Comparison of ENCODE assay signal across 20 cellular contexts in the genomic region with DNA sequence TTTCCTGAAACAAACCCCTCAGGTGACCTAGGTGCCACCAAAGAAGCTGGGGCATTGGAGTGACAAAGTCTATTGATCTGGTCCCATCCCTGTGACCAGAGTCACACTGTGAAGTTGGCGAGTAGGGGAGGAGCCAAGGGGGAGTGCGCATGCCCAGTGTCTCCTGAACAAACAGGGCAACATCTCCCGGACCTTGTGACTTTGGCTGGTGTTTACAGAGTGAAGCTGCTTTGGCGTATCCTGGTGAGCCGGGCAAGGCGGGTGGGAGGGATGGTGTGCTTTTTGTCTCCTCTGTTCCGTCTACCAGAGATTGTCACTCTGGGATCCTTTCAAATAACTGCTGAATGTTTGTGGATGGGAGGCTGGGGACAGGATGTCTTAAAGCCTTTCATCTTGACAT.
"Had no signal": no experiment of that assay in that cellular context is flagged by ENCODE, and none has a peak within 500 bp of the region (broad histone marks: within the 10 kb centered on the region; RNA-seq: fewer than 3 reads in every experiment).

No MANE protein-coding gene starts in this region.

- H3K36me3 ChIP-seq: brain microvascular endothelial cell, esophagus squamous epithelium, tibial artery, uterus had no signal

- H3K4me3 Mint-ChIP-seq: activated T-helper 17 cell treated with anti-CD3 and anti-CD28 coated beads, Interleukin-2, amount 50 U/mL, for 72 hours; central memory CD8-positive, alpha-beta T cell; naive thymus-derived CD8-positive, alpha-beta T cell; stimulated activated naive B cell treated with anti-CD40 and anti-IgM and Interleukin-4, amounts not matched to agents 10 μg/mL and 1 μg/mL and 100 μg/mL, for 72 hours; T-helper 2 cell treated with Interferon-gamma antibody and Interleukin-4, amounts not matched to agents 5 μg/mL and 100 μg/mL, for 36 hours had no signal

- H3K4me1 ChIP-seq: esophagus squamous epithelium, tibial artery, uterus had no signal

- H3K36me3 Mint-ChIP-seq: naive thymus-derived CD8-positive, alpha-beta T cell; stimulated activated naive B cell treated with anti-CD40 and anti-IgM and Interleukin-4, amounts not matched to agents 10 μg/mL and 1 μg/mL and 100 μg/mL, for 72 hours had no signal

- DNase-seq: activated CD4-positive, CD25-positive, alpha-beta regulatory T cell treated with anti-CD3 and anti-CD28 coated beads, Interleukin-2, amount 50 U/mL, for 72 hours; activated naive CD4-positive, alpha-beta T cell treated with Interleukin-2 at 50 U/mL for 16 hours; anterior cingulate cortex; brain microvascular endothelial cell; cortex of kidney; effector CD4-positive, alpha-beta T cell; esophagus squamous epithelium; glutamatergic neuron; left cardiac atrium; mammary epithelial cell; retina; stimulated activated CD4-positive, alpha-beta T cell treated with anti-CD3 and anti-CD28 coated beads, Interleukin-15, amount 100 ng/mL, for 24 hours; stimulated activated CD4-positive, alpha-beta T cell treated with anti-CD3 and anti-CD28 coated beads, Interleukin-4, amount 100 ng/mL, for 1 hour; stimulated activated naive B cell treated with anti-CD40 and anti-IgM and Interleukin-4, amounts not matched to agents 10 μg/mL and 1 μg/mL and 100 μg/mL, for 72 hours; tibial artery; uterus had no signal

- H3K27ac ChIP-seq: brain microvascular endothelial cell, esophagus squamous epithelium, tibial artery, uterus had no signal

- H3K9me3 Mint-ChIP-seq: activated T-helper 17 cell treated with anti-CD3 and anti-CD28 coated beads, Interleukin-2, amount 50 U/mL, for 72 hours; central memory CD8-positive, alpha-beta T cell; naive thymus-derived CD8-positive, alpha-beta T cell; stimulated activated naive B cell treated with anti-CD40 and anti-IgM and Interleukin-4, amounts not matched to agents 10 μg/mL and 1 μg/mL and 100 μg/mL, for 72 hours; T-helper 2 cell treated with Interferon-gamma antibody and Interleukin-4, amounts not matched to agents 5 μg/mL and 100 μg/mL, for 36 hours had no signal

- H3K27ac Mint-ChIP-seq: activated T-helper 17 cell treated with anti-CD3 and anti-CD28 coated beads, Interleukin-2, amount 50 U/mL, for 72 hours; stimulated activated naive B cell treated with anti-CD40 and anti-IgM and Interleukin-4, amounts not matched to agents 10 μg/mL and 1 μg/mL and 100 μg/mL, for 72 hours; T-helper 2 cell treated with Interferon-gamma antibody and Interleukin-4, amounts not matched to agents 5 μg/mL and 100 μg/mL, for 36 hours had no signal

- H3K4me1 Mint-ChIP-seq: central memory CD8-positive, alpha-beta T cell had no signal

- H3K9me3 ChIP-seq: esophagus squamous epithelium, tibial artery, uterus had no signal

- H3K4me3 ChIP-seq: esophagus squamous epithelium, tibial artery, uterus had no signal

- H3K27me3 Mint-ChIP-seq: activated T-helper 17 cell treated with anti-CD3 and anti-CD28 coated beads, Interleukin-2, amount 50 U/mL, for 72 hours; naive thymus-derived CD8-positive, alpha-beta T cell had no signal

- H3K27me3 ChIP-seq: esophagus squamous epithelium, tibial artery, uterus had no signal
